Comparison of ENCODE assay signal across 8 cellular contexts in genomic region chr11:65588199-65589054, GRCh38.
A peak's percentile ranks its signal among the peaks of the same experiment; 100 is the strongest.
DNase-seq lines count a peak whose midpoint lies in the region; ATAC-seq and TF ChIP-seq lines count a peak whose summit lies in the region.

No MANE protein-coding gene starts in this region.

- no peaks in the 10 kb centered on the region for H3K9me3 ChIP-seq in WERI-Rb-1 (ENCODE audit: severe bottlenecking)

- DNase-seq in GM12865 (ENCODE audit: low read depth) (peak; percentile 99), WERI-Rb-1 (peak; percentile 78), cardiac fibroblast (ENCODE audit: low read depth in 2 of 2) (peak; percentile 62 to 73), medulla oblongata (ENCODE audit: extremely low spot score) (peak; percentile 56), retina (no peak)
- peak; percentile 77 to 82 for DNase-seq in stimulated activated CD8-positive, alpha-beta memory T cell treated with anti-CD3 and anti-CD28 coated beads, Interleukin-7, amount 100 ng/mL, for 48 hours (ENCODE audit: extremely low read depth in 1 of 2, low read depth in 1 of 2)

- no peaks in the 10 kb centered on the region for H3K27me3 ChIP-seq in WERI-Rb-1 (ENCODE audit: insufficient read depth, low read depth, severe bottlenecking)

- H3K27ac ChIP-seq in WERI-Rb-1 = peak overlapping the region; percentile 28

- H3K4me3 ChIP-seq in GM12865 (ENCODE audit: low read depth, low read length) = peak overlapping the region; percentile 49
- no peak overlapping the region for H3K4me3 ChIP-seq in WERI-Rb-1 (ENCODE audit: low read depth, low read length)
- no peak overlapping the region for H3K4me3 ChIP-seq in cardiac fibroblast (replicated peaks in 1 of 2; ENCODE audit: low read depth in 2 of 2, low read length in 2 of 2)

- TF ChIP-seq EP300 in Ishikawa (IDR thresholded peaks at IDR 0.05; ENCODE audit: borderline replicate concordance) = no peak

- H3K36me3 ChIP-seq in WERI-Rb-1 = peaks cover 9% of the 10 kb centered on the region

- peak; percentile 76 for ATAC-seq in GM21619 (IDR thresholded peaks at IDR 0.05; ENCODE audit: unreplicated experiment)

- TF ChIP-seq CTCF in GM12865 (IDR thresholded peaks at IDR 0.05; ENCODE audit: insufficient read depth, low read depth, low read length, missing control alignments) (peak; percentile 85), WERI-Rb-1 (IDR thresholded peaks at IDR 0.05; ENCODE audit: low read depth, low read length) (peak; percentile 72), cardiac fibroblast (IDR thresholded peaks at IDR 0.05; ENCODE audit: low read depth, low read length) (peak; percentile 62)

- TF ChIP-seq RAD21 in Ishikawa (IDR thresholded peaks at IDR 0.05; ENCODE audit: low read depth) = peak; percentile 58

TF ChIP-seq in Ishikawa, 13 proteins besides CTCF, POLR2A, EP300 and RAD21:
- TF ChIP-seq, protein P1, sequence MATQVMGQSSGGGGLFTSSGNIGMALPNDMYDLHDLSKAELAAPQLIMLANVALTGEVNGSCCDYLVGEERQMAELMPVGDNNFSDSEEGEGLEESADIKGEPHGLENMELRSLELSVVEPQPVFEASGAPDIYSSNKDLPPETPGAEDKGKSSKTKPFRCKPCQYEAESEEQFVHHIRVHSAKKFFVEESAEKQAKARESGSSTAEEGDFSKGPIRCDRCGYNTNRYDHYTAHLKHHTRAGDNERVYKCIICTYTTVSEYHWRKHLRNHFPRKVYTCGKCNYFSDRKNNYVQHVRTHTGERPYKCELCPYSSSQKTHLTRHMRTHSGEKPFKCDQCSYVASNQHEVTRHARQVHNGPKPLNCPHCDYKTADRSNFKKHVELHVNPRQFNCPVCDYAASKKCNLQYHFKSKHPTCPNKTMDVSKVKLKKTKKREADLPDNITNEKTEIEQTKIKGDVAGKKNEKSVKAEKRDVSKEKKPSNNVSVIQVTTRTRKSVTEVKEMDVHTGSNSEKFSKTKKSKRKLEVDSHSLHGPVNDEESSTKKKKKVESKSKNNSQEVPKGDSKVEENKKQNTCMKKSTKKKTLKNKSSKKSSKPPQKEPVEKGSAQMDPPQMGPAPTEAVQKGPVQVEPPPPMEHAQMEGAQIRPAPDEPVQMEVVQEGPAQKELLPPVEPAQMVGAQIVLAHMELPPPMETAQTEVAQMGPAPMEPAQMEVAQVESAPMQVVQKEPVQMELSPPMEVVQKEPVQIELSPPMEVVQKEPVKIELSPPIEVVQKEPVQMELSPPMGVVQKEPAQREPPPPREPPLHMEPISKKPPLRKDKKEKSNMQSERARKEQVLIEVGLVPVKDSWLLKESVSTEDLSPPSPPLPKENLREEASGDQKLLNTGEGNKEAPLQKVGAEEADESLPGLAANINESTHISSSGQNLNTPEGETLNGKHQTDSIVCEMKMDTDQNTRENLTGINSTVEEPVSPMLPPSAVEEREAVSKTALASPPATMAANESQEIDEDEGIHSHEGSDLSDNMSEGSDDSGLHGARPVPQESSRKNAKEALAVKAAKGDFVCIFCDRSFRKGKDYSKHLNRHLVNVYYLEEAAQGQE (IDR thresholded peaks at IDR 0.05; ENCODE audit: low read depth) = no peak
- no peak for TF ChIP-seq TCF12 (IDR thresholded peaks at IDR 0.05; ENCODE audit: low read depth)
- TF ChIP-seq NFIC (IDR thresholded peaks at IDR 0.05) = no peak
- TF ChIP-seq TEAD4 (IDR thresholded peaks at IDR 0.05) = no peak
- TF ChIP-seq, protein P2, sequence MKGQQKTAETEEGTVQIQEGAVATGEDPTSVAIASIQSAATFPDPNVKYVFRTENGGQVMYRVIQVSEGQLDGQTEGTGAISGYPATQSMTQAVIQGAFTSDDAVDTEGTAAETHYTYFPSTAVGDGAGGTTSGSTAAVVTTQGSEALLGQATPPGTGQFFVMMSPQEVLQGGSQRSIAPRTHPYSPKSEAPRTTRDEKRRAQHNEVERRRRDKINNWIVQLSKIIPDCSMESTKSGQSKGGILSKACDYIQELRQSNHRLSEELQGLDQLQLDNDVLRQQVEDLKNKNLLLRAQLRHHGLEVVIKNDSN (IDR thresholded peaks at IDR 0.05) = no peak
- TF ChIP-seq CEBPB (IDR thresholded peaks at IDR 0.05) = no peak
- no peak for TF ChIP-seq FOXM1 (IDR thresholded peaks at IDR 0.05; ENCODE audit: borderline replicate concordance, low read depth)
- TF ChIP-seq TAF1 (IDR thresholded peaks at IDR 0.05; ENCODE audit: low read depth) = no peak
TF ChIP-seq in Ishikawa: peak in this region for 0.
